ENCODE assay signal across 1 cellular context in the genomic region with DNA sequence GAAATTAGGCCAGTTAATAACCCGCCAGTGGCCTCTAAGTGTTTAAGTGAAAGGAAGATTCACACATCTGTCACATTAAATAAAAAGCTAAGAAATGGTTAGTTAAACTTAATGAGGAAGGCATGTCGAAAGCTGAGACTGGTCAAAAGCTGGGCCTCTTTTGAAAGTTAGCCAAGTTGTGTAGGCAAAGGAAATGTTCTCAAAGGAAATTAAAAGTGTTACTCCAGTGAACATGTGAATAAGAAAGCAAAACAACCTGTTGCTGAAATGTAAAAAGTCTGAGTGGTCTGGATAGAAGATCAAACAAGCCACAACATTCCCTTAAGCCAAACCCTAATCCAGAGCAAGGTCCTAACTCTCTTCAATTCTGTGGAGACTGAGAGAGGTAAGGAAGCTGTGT.
TF ChIP-seq lines count a peak whose summit lies in the region.

No MANE protein-coding gene starts in this region.

TF ChIP-seq in HepG2, 621 proteins besides CTCF, POLR2A, EP300 and RAD21:
- no peak for TF ChIP-seq ZNF562 (CRISPR knock-in tag; IDR thresholded peaks at IDR 0.05; ENCODE audit: borderline replicate concordance)
- TF ChIP-seq MED1 (CRISPR knock-in tag; IDR thresholded peaks at IDR 0.05): no peak
- TF ChIP-seq REXO4 (CRISPR knock-in tag; IDR thresholded peaks at IDR 0.05; ENCODE audit: borderline replicate concordance): no peak
- TF ChIP-seq, protein P1, sequence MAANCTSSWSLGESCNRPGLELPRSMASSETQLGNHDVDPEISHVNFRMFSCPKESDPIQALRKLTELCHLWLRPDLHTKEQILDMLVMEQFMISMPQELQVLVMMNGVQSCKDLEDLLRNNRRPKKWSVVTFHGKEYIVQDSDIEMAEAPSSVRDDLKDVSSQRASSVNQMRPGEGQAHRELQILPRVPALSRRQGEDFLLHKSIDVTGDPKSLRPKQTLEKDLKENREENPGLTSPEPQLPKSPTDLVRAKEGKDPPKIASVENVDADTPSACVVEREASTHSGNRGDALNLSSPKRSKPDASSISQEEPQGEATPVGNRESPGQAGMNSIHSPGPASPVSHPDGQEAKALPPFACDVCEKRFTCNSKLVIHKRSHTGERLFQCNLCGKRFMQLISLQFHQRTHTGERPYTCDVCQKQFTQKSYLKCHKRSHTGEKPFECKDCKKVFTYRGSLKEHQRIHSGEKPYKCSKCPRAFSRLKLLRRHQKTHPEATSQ (CRISPR knock-in tag; IDR thresholded peaks at IDR 0.05; ENCODE audit: borderline replicate concordance): no peak
- TF ChIP-seq ZFP36 (IDR thresholded peaks at IDR 0.05; ENCODE audit: borderline replicate concordance, low read depth, low read length, partially characterized antibody): no peak
- TF ChIP-seq, protein P2, sequence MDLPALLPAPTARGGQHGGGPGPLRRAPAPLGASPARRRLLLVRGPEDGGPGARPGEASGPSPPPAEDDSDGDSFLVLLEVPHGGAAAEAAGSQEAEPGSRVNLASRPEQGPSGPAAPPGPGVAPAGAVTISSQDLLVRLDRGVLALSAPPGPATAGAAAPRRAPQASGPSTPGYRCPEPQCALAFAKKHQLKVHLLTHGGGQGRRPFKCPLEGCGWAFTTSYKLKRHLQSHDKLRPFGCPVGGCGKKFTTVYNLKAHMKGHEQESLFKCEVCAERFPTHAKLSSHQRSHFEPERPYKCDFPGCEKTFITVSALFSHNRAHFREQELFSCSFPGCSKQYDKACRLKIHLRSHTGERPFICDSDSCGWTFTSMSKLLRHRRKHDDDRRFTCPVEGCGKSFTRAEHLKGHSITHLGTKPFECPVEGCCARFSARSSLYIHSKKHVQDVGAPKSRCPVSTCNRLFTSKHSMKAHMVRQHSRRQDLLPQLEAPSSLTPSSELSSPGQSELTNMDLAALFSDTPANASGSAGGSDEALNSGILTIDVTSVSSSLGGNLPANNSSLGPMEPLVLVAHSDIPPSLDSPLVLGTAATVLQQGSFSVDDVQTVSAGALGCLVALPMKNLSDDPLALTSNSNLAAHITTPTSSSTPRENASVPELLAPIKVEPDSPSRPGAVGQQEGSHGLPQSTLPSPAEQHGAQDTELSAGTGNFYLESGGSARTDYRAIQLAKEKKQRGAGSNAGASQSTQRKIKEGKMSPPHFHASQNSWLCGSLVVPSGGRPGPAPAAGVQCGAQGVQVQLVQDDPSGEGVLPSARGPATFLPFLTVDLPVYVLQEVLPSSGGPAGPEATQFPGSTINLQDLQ (CRISPR knock-in tag; IDR thresholded peaks at IDR 0.05): no peak
- TF ChIP-seq ZNF484 (CRISPR knock-in tag; IDR thresholded peaks at IDR 0.05; ENCODE audit: borderline replicate concordance, low read depth): no peak
- no peak for TF ChIP-seq MIXL1 (CRISPR knock-in tag; IDR thresholded peaks at IDR 0.05)
- TF ChIP-seq ZFP82 (CRISPR knock-in tag; IDR thresholded peaks at IDR 0.05; ENCODE audit: borderline replicate concordance): no peak
- TF ChIP-seq ZNF432 (CRISPR knock-in tag; IDR thresholded peaks at IDR 0.05; ENCODE audit: borderline replicate concordance): no peak
- TF ChIP-seq, protein P3, sequence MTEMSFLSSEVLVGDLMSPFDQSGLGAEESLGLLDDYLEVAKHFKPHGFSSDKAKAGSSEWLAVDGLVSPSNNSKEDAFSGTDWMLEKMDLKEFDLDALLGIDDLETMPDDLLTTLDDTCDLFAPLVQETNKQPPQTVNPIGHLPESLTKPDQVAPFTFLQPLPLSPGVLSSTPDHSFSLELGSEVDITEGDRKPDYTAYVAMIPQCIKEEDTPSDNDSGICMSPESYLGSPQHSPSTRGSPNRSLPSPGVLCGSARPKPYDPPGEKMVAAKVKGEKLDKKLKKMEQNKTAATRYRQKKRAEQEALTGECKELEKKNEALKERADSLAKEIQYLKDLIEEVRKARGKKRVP (CRISPR knock-in tag; IDR thresholded peaks at IDR 0.05): no peak
- no peak for TF ChIP-seq PHF21A (CRISPR knock-in tag; IDR thresholded peaks at IDR 0.05)
- TF ChIP-seq ELF1 (CRISPR knock-in tag; IDR thresholded peaks at IDR 0.05): no peak
- TF ChIP-seq, protein P4, sequence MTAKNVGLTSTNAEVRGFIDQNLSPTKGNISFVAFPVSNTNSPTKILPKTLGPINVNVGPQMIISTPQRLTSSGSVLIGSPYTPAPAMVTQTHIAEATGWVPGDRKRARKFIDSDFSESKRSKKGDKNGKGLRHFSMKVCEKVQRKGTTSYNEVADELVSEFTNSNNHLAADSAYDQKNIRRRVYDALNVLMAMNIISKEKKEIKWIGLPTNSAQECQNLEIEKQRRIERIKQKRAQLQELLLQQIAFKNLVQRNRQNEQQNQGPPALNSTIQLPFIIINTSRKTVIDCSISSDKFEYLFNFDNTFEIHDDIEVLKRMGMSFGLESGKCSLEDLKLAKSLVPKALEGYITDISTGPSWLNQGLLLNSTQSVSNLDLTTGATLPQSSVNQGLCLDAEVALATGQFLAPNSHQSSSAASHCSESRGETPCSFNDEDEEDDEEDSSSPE (CRISPR knock-in tag; IDR thresholded peaks at IDR 0.05): no peak
- TF ChIP-seq ZNF607 (CRISPR knock-in tag; IDR thresholded peaks at IDR 0.05; ENCODE audit: borderline replicate concordance): no peak
- no peak for TF ChIP-seq GZF1 (CRISPR knock-in tag; IDR thresholded peaks at IDR 0.05)
- no peak for TF ChIP-seq GFI1 (CRISPR knock-in tag; IDR thresholded peaks at IDR 0.05; ENCODE audit: borderline replicate concordance)
